Comparison of ENCODE assay signal across 14 cellular contexts in the genomic region with DNA sequence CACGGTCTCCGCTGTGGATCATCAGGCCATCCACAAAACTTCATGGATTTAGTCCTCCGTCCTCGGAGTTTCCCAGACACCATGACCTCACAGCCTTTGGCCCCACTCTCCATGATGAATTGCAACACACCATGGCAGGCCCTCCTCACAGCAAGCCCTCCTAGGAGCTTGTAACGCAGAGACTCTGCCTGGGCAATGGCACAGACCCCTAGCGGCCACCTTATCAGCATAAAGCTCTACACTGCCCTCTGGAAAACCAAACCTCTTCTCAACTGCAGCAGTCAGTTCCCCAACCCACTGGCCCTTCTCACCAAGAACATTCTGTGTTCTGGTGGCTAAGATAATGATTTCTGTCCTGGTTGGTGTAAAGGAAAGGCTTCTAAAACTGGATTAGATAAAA.
A peak's percentile ranks its signal among the peaks of the same experiment; 100 is the strongest.
DNase-seq lines count a peak whose midpoint lies in the region; ATAC-seq, FAIRE-seq and TF ChIP-seq lines count a peak whose summit lies in the region.
"Had no signal": no experiment of that assay in that cellular context is flagged by ENCODE, and none has a peak within 500 bp of the region (broad histone marks: within the 10 kb centered on the region; RNA-seq: fewer than 3 reads in every experiment).

No MANE protein-coding gene starts in this region.

- H4K8ac ChIP-seq in H1 (ENCODE audit: extremely low read depth, insufficient read depth, low read length) = no peak overlapping the region

- no peak overlapping the region for H3K4me2 ChIP-seq in OCI-LY1 (ENCODE audit: low read length)
- H3K4me2 ChIP-seq in H1 (ENCODE audit: insufficient read depth in 1 of 2, low read depth in 2 of 2, low read length in 2 of 2) = no peak overlapping the region
- H3K4me2 ChIP-seq: PC-9 had no signal

- H3K27me3 Mint-ChIP-seq in type B pancreatic cell = no peaks in the 10 kb centered on the region
- H3K27me3 Mint-ChIP-seq: T-cell had no signal

- H3K4me1 ChIP-seq in OCI-LY1 (ENCODE audit: insufficient read depth, low read length, severe bottlenecking) = no peaks in the 10 kb centered on the region
- H3K4me1 ChIP-seq in H1 (replicated peaks in 1 of 4; ENCODE audit: control insufficient read depth in 3 of 4, insufficient read depth in 4 of 4, low read length in 3 of 4) = no peaks in the 10 kb centered on the region

- H3K27me3 ChIP-seq in OCI-LY1 (ENCODE audit: insufficient read depth, low read length) = no peaks in the 10 kb centered on the region
- H3K27me3 ChIP-seq in H1 (replicated peaks in 1 of 4; ENCODE audit: control insufficient read depth in 3 of 4, extremely low read depth in 1 of 4, insufficient read depth in 3 of 4, low read length in 3 of 4) = no peaks in the 10 kb centered on the region

- TF ChIP-seq CTCF in 22Rv1 (IDR thresholded peaks at IDR 0.05) (peak; percentile 41), GM12864 (IDR thresholded peaks at IDR 0.05; ENCODE audit: low read depth, low read length, missing control alignments) (peak; percentile 23), OCI-LY1 (IDR thresholded peaks at IDR 0.05; ENCODE audit: low read length) (peak; percentile 22), H1 (IDR thresholded peaks at IDR 0.05; ENCODE audit: control extremely low read depth in 1 of 3, insufficient read depth in 1 of 3, low read depth in 1 of 3, low read length in 3 of 3) (peak; percentile 19 to 66 (median 36)), type B pancreatic cell (conservative IDR thresholded peaks at IDR 0.05) (no peak)

- no peak overlapping the region for H4K5ac ChIP-seq in H1 (ENCODE audit: insufficient read length, low read depth, low read length)

- H2BK120ac ChIP-seq in H1 (replicated peaks; ENCODE audit: low read depth, low read length) = no peak overlapping the region

- TF ChIP-seq RAD21 in H1 (IDR thresholded peaks at IDR 0.05 in 1 of 2, conservative IDR thresholded peaks at IDR 0.05 in 1 of 2; ENCODE audit: low read depth in 2 of 2, low read length in 2 of 2) = peak in 1 of 2 experiments; percentile 35; a peak in 2 of 4 replicates

- H3K27ac ChIP-seq in 22Rv1 (no peak overlapping the region), OCI-LY1 (ENCODE audit: low read depth, low read length, poor library complexity, severe bottlenecking) (no peak overlapping the region), H1 (ENCODE audit: low read depth, low read length) (no peak overlapping the region)
- H3K27ac ChIP-seq: PC-9 had no signal

- H3K4me3 Mint-ChIP-seq in type B pancreatic cell = no peak overlapping the region
- H3K4me3 Mint-ChIP-seq: CD14-positive monocyte, T-cell had no signal

- 83% methylated on average over 6 of the region's 6 CpGs; no CpG with 5 or more reads in 1 of the 2 experiments for WGBS in H1 (ENCODE audit: extremely low coverage in 1 of 2, insufficient coverage in 1 of 2, insufficient read length in 1 of 2, insufficient replicate concordance in 2 of 2, low coverage in 1 of 2, low lambda C conversion rate in 2 of 2, missing lambda C conversion rate in 1 of 2), 2 experiments

- H2BK12ac ChIP-seq in H1 (ENCODE audit: low read depth, low read length) = no peak overlapping the region

- no peak overlapping the region for H3K4me3 ChIP-seq in GM12864 (ENCODE audit: low read depth, low read length)
- H3K4me3 ChIP-seq in OCI-LY1 (ENCODE audit: low read depth, low read length, poor library complexity, severe bottlenecking) = no peak overlapping the region
- no peak overlapping the region for H3K4me3 ChIP-seq in H1 (ENCODE audit: extremely low read depth in 1 of 4, insufficient read depth in 2 of 4, low read depth in 3 of 4, low read length in 4 of 4)
- H3K4me3 ChIP-seq: PC-9 had no signal

- no peaks in the 10 kb centered on the region for H3K9me3 Mint-ChIP-seq in type B pancreatic cell

- no peak overlapping the region for H2BK20ac ChIP-seq in H1 (ENCODE audit: low read length)

- H3K4me1 Mint-ChIP-seq in type B pancreatic cell (ENCODE audit: unreplicated experiment) = no peaks in the 10 kb centered on the region
- H3K4me1 Mint-ChIP-seq: CD14-positive monocyte, T-cell had no signal

- H3K79me2 ChIP-seq in OCI-LY1 (ENCODE audit: insufficient read depth, low read length) = no peaks in the 10 kb centered on the region
- H3K79me2 ChIP-seq in H1 (ENCODE audit: control insufficient read depth in 1 of 2, insufficient read depth in 2 of 2, low read length in 2 of 2) = no peaks in the 10 kb centered on the region

- H4K91ac ChIP-seq in H1 (replicated peaks; ENCODE audit: insufficient read length, low read length) = no peak overlapping the region

- H3K9ac ChIP-seq in OCI-LY1 (ENCODE audit: low read length) (no peak overlapping the region), H1 (replicated peaks in 1 of 4; ENCODE audit: extremely low read depth in 1 of 4, low read depth in 3 of 4, low read length in 3 of 4) (no peak overlapping the region)

- H3K23ac ChIP-seq in H1 (ENCODE audit: insufficient read length) = no peak overlapping the region

- H3K23me2 ChIP-seq in H1 (ENCODE audit: low read depth, low read length) = no peaks in the 10 kb centered on the region

- no peak for TF ChIP-seq POLR2A in H1 (IDR thresholded peaks at IDR 0.05; ENCODE audit: control extremely low read depth in 1 of 2, low read depth in 2 of 2, low read length in 2 of 2)

- no peak overlapping the region for H3K27ac Mint-ChIP-seq in type B pancreatic cell
- H3K27ac Mint-ChIP-seq: CD14-positive monocyte, T-cell had no signal

- no peak for FAIRE-seq in H1 (lab: Jason Lieb, UNC)

- DNase-seq in GM12864 (ENCODE audit: low read depth) (no peak), H1 (ENCODE audit: low read depth in 1 of 2, low spot score in 2 of 2) (no peak), NCI-H526 (lab: John Stamatoyannopoulos, UW) (no peak), NCI-H446 (lab: John Stamatoyannopoulos, UW) (no peak), type B pancreatic cell (ENCODE audit: extremely low spot score, unreplicated experiment) (no peak)
- DNase-seq: KG1, NCI-H1417 treated with DMSO at 0.1 percent for 48 hours, NCI-H524, PC-9, T-cell had no signal

- H2AFZ ChIP-seq in OCI-LY1 (ENCODE audit: low read length) = no peak overlapping the region
- peak overlapping the region; percentile 78; the same call in 1 of the 2 replicates for H2AFZ ChIP-seq in H1 (ENCODE audit: low read length)
- H2AFZ ChIP-seq: PC-9 had no signal

- no peak overlapping the region for H3K4ac ChIP-seq in H1 (replicated peaks; ENCODE audit: insufficient read length, low read depth, low read length)

- no peak overlapping the region for H3K18ac ChIP-seq in H1 (ENCODE audit: extremely low read depth, low read length)

- H3K56ac ChIP-seq in H1 (replicated peaks; ENCODE audit: insufficient read length, low read depth, low read length) = no peak overlapping the region

- no peaks in the 10 kb centered on the region for H3K36me3 Mint-ChIP-seq in type B pancreatic cell
- H3K36me3 Mint-ChIP-seq: CD14-positive monocyte had no signal

- H3K79me1 ChIP-seq in H1 (ENCODE audit: low read depth, low read length) = no peaks in the 10 kb centered on the region

- H3F3A ChIP-seq in OCI-LY1 (ENCODE audit: insufficient read depth, low read length) = no peaks in the 10 kb centered on the region

- no peak overlapping the region for H3K14ac ChIP-seq in H1 (ENCODE audit: insufficient read length)

- no peaks in the 10 kb centered on the region for H3K9me2 ChIP-seq in OCI-LY1 (ENCODE audit: low read depth, low read length)

- no peak for TF ChIP-seq EP300 in H1 (IDR thresholded peaks at IDR 0.05; ENCODE audit: borderline replicate concordance in 1 of 2, low read depth in 2 of 2, low read length in 2 of 2)

- H4K20me1 ChIP-seq in OCI-LY1 (ENCODE audit: insufficient read depth, low read length) = no peaks in the 10 kb centered on the region
- no peaks in the 10 kb centered on the region for H4K20me1 ChIP-seq in H1 (replicated peaks in 1 of 2; ENCODE audit: control insufficient read depth in 1 of 2, insufficient read depth in 2 of 2, low read length in 2 of 2)

- no peak overlapping the region for H2AK5ac ChIP-seq in H1 (ENCODE audit: low read depth, low read length)

- H2BK5ac ChIP-seq in H1 (ENCODE audit: low read depth, low read length) = no peak overlapping the region

- no peak overlapping the region for H2BK15ac ChIP-seq in H1 (ENCODE audit: low read length)

- POLR2A ChIA-PET in H1 (lab: Charles Lee; ENCODE audit: partially characterized antibody) = no interaction called here

- H3K9me3 ChIP-seq in OCI-LY1 (ENCODE audit: low read length) (no peaks in the 10 kb centered on the region), H1 (ENCODE audit: insufficient read depth in 2 of 2, low read depth in 1 of 2, low read length in 1 of 2) (no peaks in the 10 kb centered on the region)

- H3K36me3 ChIP-seq in OCI-LY1 (ENCODE audit: insufficient read depth, low read length) = no peaks in the 10 kb centered on the region
- H3K36me3 ChIP-seq in H1 (ENCODE audit: control insufficient read depth in 2 of 4, insufficient read depth in 4 of 4, low read length in 3 of 4) = no peaks in the 10 kb centered on the region

- no peak for ATAC-seq in HG03135 (IDR thresholded peaks at IDR 0.05; ENCODE audit: unreplicated experiment)
- ATAC-seq: T-cell had no signal

- CTCF ChIA-PET in H1 (lab: Charles Lee; ENCODE audit: partially characterized antibody) = interaction anchor here (1.4 to 1.5 kb wide), 3 partner anchors 10 to 34 kb away, joined by 3 to 4 read pairs (median 3); no protein-coding TSS in a partner anchor

TF ChIP-seq in H1, 55 proteins besides CTCF, POLR2A, EP300 and RAD21:
- TF ChIP-seq EGR1 (IDR thresholded peaks at IDR 0.05; ENCODE audit: borderline replicate concordance, low read depth, low read length) = no peak
- no peak for TF ChIP-seq RBBP5 (IDR thresholded peaks at IDR 0.05; ENCODE audit: borderline replicate concordance, low read depth, low read length)
- TF ChIP-seq SIN3A (conservative IDR thresholded peaks at IDR 0.05 in 1 of 2, IDR thresholded peaks at IDR 0.05 in 1 of 2; ENCODE audit: low read depth in 1 of 2, low read length in 2 of 2) = no peak
